In genomic region chr6:125948455-125948854, GRCh38 we compare ENCODE assay signal across 1 cellular context.
TF ChIP-seq lines count a peak whose summit lies in the region.

No MANE protein-coding gene starts in this region.

TF ChIP-seq in K562, 482 proteins besides CTCF, POLR2A, EP300 and RAD21 (continued from another document):
- no peak for TF ChIP-seq ZNF12 (CRISPR knock-in tag; IDR thresholded peaks at IDR 0.05)
- TF ChIP-seq RBM25 (IDR thresholded peaks at IDR 0.05; ENCODE audit: low read depth, low read length, severe bottlenecking): no peak
- no peak for TF ChIP-seq ZNF75A (CRISPR knock-in tag; IDR thresholded peaks at IDR 0.05)
- TF ChIP-seq SRF (CRISPR knock-in tag; IDR thresholded peaks at IDR 0.05): no peak
- no peak for TF ChIP-seq HNRNPUL1 (IDR thresholded peaks at IDR 0.05; ENCODE audit: low read length)
- no peak for TF ChIP-seq CREB1 (IDR thresholded peaks at IDR 0.05)
- TF ChIP-seq CREB1 (CRISPR knock-in tag; IDR thresholded peaks at IDR 0.05): no peak
- TF ChIP-seq NCOA2 (IDR thresholded peaks at IDR 0.05; ENCODE audit: partially characterized antibody in 2 of 2): peak in 1 of 2 experiments; percentile 34
- no peak for TF ChIP-seq SNRNP70 (optimal IDR thresholded peaks at IDR 0.05; ENCODE audit: low read depth, low read length)
- TF ChIP-seq TBP (optimal IDR thresholded peaks at IDR 0.05; ENCODE audit: low read depth, low read length): no peak
- no peak for TF ChIP-seq HMG20A (CRISPR knock-in tag; conservative IDR thresholded peaks at IDR 0.05)
- no peak for TF ChIP-seq RBM17 (IDR thresholded peaks at IDR 0.05; ENCODE audit: borderline replicate concordance, low read depth, low read length)
- no peak for TF ChIP-seq ZNF77 (CRISPR knock-in tag; IDR thresholded peaks at IDR 0.05)
- no peak for TF ChIP-seq KDM4B (IDR thresholded peaks at IDR 0.05; ENCODE audit: borderline replicate concordance in 2 of 2, low read depth in 1 of 2)
- TF ChIP-seq, protein P1, sequence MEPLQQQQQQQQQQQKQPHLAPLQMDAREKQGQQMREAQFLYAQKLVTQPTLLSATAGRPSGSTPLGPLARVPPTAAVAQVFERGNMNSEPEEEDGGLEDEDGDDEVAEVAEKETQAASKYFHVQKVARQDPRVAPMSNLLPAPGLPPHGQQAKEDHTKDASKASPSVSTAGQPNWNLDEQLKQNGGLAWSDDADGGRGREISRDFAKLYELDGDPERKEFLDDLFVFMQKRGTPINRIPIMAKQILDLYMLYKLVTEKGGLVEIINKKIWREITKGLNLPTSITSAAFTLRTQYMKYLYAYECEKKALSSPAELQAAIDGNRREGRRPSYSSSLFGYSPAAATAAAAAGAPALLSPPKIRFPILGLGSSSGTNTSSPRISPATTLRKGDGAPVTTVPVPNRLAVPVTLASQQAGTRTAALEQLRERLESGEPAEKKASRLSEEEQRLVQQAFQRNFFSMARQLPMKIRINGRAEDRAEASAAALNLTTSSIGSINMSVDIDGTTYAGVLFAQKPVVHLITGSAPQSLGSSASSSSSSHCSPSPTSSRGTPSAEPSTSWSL (CRISPR knock-in tag; IDR thresholded peaks at IDR 0.05; ENCODE audit: borderline replicate concordance): no peak
- no peak for TF ChIP-seq SRSF1 (IDR thresholded peaks at IDR 0.05; ENCODE audit: low read depth, low read length)
- TF ChIP-seq LEF1 (IDR thresholded peaks at IDR 0.05): no peak
- TF ChIP-seq SPI1 (IDR thresholded peaks at IDR 0.05; ENCODE audit: borderline replicate concordance, low read depth, low read length): peak; percentile 80
- 0 out of 2 replicates have a peak, but pooled peaks have one; percentile 15 for TF ChIP-seq ZBTB26 (CRISPR knock-in tag; IDR thresholded peaks at IDR 0.05)
- no peak for TF ChIP-seq YBX1 (IDR thresholded peaks at IDR 0.05)
- TF ChIP-seq, protein P2, sequence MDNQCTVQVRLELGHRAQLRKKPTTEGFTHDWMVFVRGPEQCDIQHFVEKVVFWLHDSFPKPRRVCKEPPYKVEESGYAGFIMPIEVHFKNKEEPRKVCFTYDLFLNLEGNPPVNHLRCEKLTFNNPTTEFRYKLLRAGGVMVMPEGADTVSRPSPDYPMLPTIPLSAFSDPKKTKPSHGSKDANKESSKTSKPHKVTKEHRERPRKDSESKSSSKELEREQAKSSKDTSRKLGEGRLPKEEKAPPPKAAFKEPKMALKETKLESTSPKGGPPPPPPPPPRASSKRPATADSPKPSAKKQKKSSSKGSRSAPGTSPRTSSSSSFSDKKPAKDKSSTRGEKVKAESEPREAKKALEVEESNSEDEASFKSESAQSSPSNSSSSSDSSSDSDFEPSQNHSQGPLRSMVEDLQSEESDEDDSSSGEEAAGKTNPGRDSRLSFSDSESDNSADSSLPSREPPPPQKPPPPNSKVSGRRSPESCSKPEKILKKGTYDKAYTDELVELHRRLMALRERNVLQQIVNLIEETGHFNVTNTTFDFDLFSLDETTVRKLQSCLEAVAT (IDR thresholded peaks at IDR 0.05): no peak
- no peak for TF ChIP-seq NRF1 (conservative IDR thresholded peaks at IDR 0.05 in 1 of 2, IDR thresholded peaks at IDR 0.05 in 1 of 2)
- TF ChIP-seq HDAC1 (IDR thresholded peaks at IDR 0.05): peak in 1 of 2 experiments; percentile 28; a peak in 1 of 4 replicates
- TF ChIP-seq MCM3 (IDR thresholded peaks at IDR 0.05): no peak
- TF ChIP-seq ZNF133 (CRISPR knock-in tag; IDR thresholded peaks at IDR 0.05): no peak
- TF ChIP-seq ARID2 (IDR thresholded peaks at IDR 0.05): no peak
- TF ChIP-seq GATAD2A (IDR thresholded peaks at IDR 0.05): no peak
- TF ChIP-seq SMC3 (conservative IDR thresholded peaks at IDR 0.05; ENCODE audit: insufficient read depth, low read depth, low read length): no peak
- TF ChIP-seq E2F4 (CRISPR knock-in tag; IDR thresholded peaks at IDR 0.05; ENCODE audit: low read depth): no peak
- no peak for TF ChIP-seq NCOR1 (IDR thresholded peaks at IDR 0.05)
- TF ChIP-seq NR2C2 (CRISPR knock-in tag; IDR thresholded peaks at IDR 0.05): no peak
- TF ChIP-seq NR2C2 (tag; IDR thresholded peaks at IDR 0.05): peak; percentile 71
- peak; percentile 30; the same call in 1 of the 2 replicates for TF ChIP-seq C11orf30 (IDR thresholded peaks at IDR 0.05; ENCODE audit: low read depth)
- no peak for TF ChIP-seq DMBX1 (CRISPR knock-in tag; IDR thresholded peaks at IDR 0.05; ENCODE audit: borderline replicate concordance)
- TF ChIP-seq TSC22D4 (tag; IDR thresholded peaks at IDR 0.05): no peak
- no peak for TF ChIP-seq CAMTA2 (CRISPR knock-in tag; conservative IDR thresholded peaks at IDR 0.05)
- TF ChIP-seq, protein P3, sequence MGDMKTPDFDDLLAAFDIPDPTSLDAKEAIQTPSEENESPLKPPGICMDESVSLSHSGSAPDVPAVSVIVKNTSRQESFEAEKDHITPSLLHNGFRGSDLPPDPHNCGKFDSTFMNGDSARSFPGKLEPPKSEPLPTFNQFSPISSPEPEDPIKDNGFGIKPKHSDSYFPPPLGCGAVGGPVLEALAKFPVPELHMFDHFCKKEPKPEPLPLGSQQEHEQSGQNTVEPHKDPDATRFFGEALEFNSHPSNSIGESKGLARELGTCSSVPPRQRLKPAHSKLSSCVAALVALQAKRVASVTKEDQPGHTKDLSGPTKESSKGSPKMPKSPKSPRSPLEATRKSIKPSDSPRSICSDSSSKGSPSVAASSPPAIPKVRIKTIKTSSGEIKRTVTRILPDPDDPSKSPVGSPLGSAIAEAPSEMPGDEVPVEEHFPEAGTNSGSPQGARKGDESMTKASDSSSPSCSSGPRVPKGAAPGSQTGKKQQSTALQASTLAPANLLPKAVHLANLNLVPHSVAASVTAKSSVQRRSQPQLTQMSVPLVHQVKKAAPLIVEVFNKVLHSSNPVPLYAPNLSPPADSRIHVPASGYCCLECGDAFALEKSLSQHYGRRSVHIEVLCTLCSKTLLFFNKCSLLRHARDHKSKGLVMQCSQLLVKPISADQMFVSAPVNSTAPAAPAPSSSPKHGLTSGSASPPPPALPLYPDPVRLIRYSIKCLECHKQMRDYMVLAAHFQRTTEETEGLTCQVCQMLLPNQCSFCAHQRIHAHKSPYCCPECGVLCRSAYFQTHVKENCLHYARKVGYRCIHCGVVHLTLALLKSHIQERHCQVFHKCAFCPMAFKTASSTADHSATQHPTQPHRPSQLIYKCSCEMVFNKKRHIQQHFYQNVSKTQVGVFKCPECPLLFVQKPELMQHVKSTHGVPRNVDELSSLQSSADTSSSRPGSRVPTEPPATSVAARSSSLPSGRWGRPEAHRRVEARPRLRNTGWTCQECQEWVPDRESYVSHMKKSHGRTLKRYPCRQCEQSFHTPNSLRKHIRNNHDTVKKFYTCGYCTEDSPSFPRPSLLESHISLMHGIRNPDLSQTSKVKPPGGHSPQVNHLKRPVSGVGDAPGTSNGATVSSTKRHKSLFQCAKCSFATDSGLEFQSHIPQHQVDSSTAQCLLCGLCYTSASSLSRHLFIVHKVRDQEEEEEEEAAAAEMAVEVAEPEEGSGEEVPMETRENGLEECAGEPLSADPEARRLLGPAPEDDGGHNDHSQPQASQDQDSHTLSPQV (IDR thresholded peaks at IDR 0.05): peak; percentile 51; the same call in 1 of the 2 replicates
- no peak for TF ChIP-seq CBX1 (IDR thresholded peaks at IDR 0.05; ENCODE audit: low read depth)
- no peak for TF ChIP-seq MAFK (IDR thresholded peaks at IDR 0.05; ENCODE audit: low read length)
